ENCODE assay signal across 19 cellular contexts in the genomic region with DNA sequence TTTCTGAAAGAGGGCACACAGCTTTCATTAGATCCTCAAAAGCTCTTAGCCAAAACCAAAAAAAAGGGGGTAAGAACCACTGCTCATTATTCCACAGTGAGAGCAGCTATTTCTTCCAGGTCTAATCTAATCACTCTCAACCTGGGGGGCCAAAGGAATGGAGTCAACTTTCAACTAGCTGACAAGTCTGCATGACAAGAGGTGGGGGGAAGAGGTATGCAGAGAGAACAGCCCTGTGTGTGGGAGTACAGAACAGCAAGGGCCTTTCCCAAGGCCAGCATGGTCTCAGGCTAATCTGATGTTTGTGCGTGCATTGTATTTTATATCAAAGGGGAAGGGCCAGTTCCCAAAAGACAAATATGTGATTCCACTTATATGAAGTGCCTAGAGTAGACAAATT. TPM values are rescaled to one million over a fixed set of nuclear protein-coding genes. Genes with fewer than 3 reads are reported as not detected.
DNase-seq lines count a peak whose midpoint lies in the region; ATAC-seq, FAIRE-seq and TF ChIP-seq lines count a peak whose summit lies in the region.
"Had no signal": no experiment of that assay in that cellular context is flagged by ENCODE, and none has a peak within 500 bp of the region (broad histone marks: within the 10 kb centered on the region; RNA-seq: fewer than 3 reads in every experiment).

No MANE protein-coding gene starts in this region.

- H3K56ac ChIP-seq in H1 (replicated peaks; ENCODE audit: insufficient read length, low read depth, low read length) = no peak overlapping the region

- H4K91ac ChIP-seq in H1 (replicated peaks; ENCODE audit: insufficient read length, low read length) = no peak overlapping the region

- TF ChIP-seq EP300 in H1 (IDR thresholded peaks at IDR 0.05; ENCODE audit: borderline replicate concordance in 1 of 2, low read depth in 2 of 2, low read length in 2 of 2) = peak in 1 of 2 experiments; percentile 65; a peak in 1 of 3 replicates

- H4K5ac ChIP-seq in H1 (ENCODE audit: insufficient read length, low read depth, low read length) = no peak overlapping the region

- H3K4me1 Mint-ChIP-seq in memory B cell (peaks cover 8% of the 10 kb centered on the region), MCF 10A (ENCODE audit: insufficient read depth, unreplicated experiment) (no peaks in the 10 kb centered on the region)
- H3K4me1 Mint-ChIP-seq in activated CD8-positive, alpha-beta memory T cell treated with anti-CD3 and anti-CD28 coated beads, Interleukin-2, amount 10 ng/mL, durations not matched to agents 7 days and 5 days = no peaks in the 10 kb centered on the region
- H3K4me1 Mint-ChIP-seq: CD4-positive, CD25-positive, alpha-beta regulatory T cell had no signal

- no peak for TF ChIP-seq POLR2A in H1 (IDR thresholded peaks at IDR 0.05; ENCODE audit: control extremely low read depth in 1 of 2, low read depth in 2 of 2, low read length in 2 of 2)

- no peak overlapping the region for H2AFZ ChIP-seq in H1 (ENCODE audit: low read length)

- H3K23me2 ChIP-seq in H1 (ENCODE audit: low read depth, low read length) = no peaks in the 10 kb centered on the region

- H3K4me3 ChIP-seq in H1 (ENCODE audit: extremely low read depth in 1 of 4, insufficient read depth in 2 of 4, low read depth in 3 of 4, low read length in 4 of 4) = no peak overlapping the region
- H3K4me3 ChIP-seq: MG63 had no signal

- WGBS in H1 (ENCODE audit: extremely low coverage in 1 of 2, insufficient coverage in 1 of 2, insufficient read length in 1 of 2, insufficient replicate concordance in 2 of 2, low coverage in 1 of 2, low lambda C conversion rate in 2 of 2, missing lambda C conversion rate in 1 of 2), 2 experiments = 80% methylated on average over 1 of the region's 1 CpG; no CpG with 5 or more reads in 1 of the 2 experiments

- H4K8ac ChIP-seq in H1 (ENCODE audit: extremely low read depth, insufficient read depth, low read length) = no peak overlapping the region

- H3K9me3 Mint-ChIP-seq in memory B cell = no peaks in the 10 kb centered on the region
- no peaks in the 10 kb centered on the region for H3K9me3 Mint-ChIP-seq in activated CD8-positive, alpha-beta memory T cell treated with anti-CD3 and anti-CD28 coated beads, Interleukin-2, amount 10 ng/mL, durations not matched to agents 7 days and 5 days (ENCODE audit: low read depth)
- no peaks in the 10 kb centered on the region for H3K9me3 Mint-ChIP-seq in MCF 10A (ENCODE audit: unreplicated experiment)
- H3K9me3 Mint-ChIP-seq: CD4-positive, CD25-positive, alpha-beta regulatory T cell had no signal

- H3K27me3 ChIP-seq in H1 (replicated peaks in 1 of 4; ENCODE audit: control insufficient read depth in 3 of 4, extremely low read depth in 1 of 4, insufficient read depth in 3 of 4, low read length in 3 of 4) = no peaks in the 10 kb centered on the region
- H3K27me3 ChIP-seq: MG63 had no signal

- no peak overlapping the region for H3K18ac ChIP-seq in H1 (ENCODE audit: extremely low read depth, low read length)

- no peak for TF ChIP-seq CTCF in H1 (IDR thresholded peaks at IDR 0.05; ENCODE audit: control extremely low read depth in 1 of 3, insufficient read depth in 1 of 3, low read depth in 1 of 3, low read length in 3 of 3)
- TF ChIP-seq CTCF in MCF 10A (IDR thresholded peaks at IDR 0.05; ENCODE audit: unreplicated experiment) = no peak

- H2AK5ac ChIP-seq in H1 (ENCODE audit: low read depth, low read length) = no peak overlapping the region

- no peak for TF ChIP-seq RAD21 in H1 (IDR thresholded peaks at IDR 0.05 in 1 of 2, conservative IDR thresholded peaks at IDR 0.05 in 1 of 2; ENCODE audit: low read depth in 2 of 2, low read length in 2 of 2)

- ATAC-seq in HG02885 (IDR thresholded peaks at IDR 0.05; ENCODE audit: poor library complexity, unreplicated experiment) = peak; percentile 50
- ATAC-seq in memory B cell (ENCODE audit: low read depth) = no peak
- ATAC-seq in activated CD8-positive, alpha-beta memory T cell treated with anti-CD3 and anti-CD28 coated beads, Interleukin-2, amount 10 ng/mL, durations not matched to agents 7 days and 5 days = no peak

- peak overlapping the region; percentile 29 for H3K27ac Mint-ChIP-seq in memory B cell
- no peak overlapping the region for H3K27ac Mint-ChIP-seq in activated CD8-positive, alpha-beta memory T cell treated with anti-CD3 and anti-CD28 coated beads, Interleukin-2, amount 10 ng/mL, durations not matched to agents 7 days and 5 days
- no peak overlapping the region for H3K27ac Mint-ChIP-seq in MCF 10A (ENCODE audit: low read depth, unreplicated experiment)
- H3K27ac Mint-ChIP-seq: B cell; CD4-positive, CD25-positive, alpha-beta regulatory T cell had no signal

- H4K20me1 ChIP-seq in H1 (replicated peaks in 1 of 2; ENCODE audit: control insufficient read depth in 1 of 2, insufficient read depth in 2 of 2, low read length in 2 of 2) = no peaks in the 10 kb centered on the region

- peaks cover 0 to 18% (median 6%) of the 10 kb centered on the region in 4 experiments for H3K4me1 ChIP-seq in H1 (replicated peaks in 1 of 4; ENCODE audit: control insufficient read depth in 3 of 4, insufficient read depth in 4 of 4, low read length in 3 of 4)
- H3K4me1 ChIP-seq: Caco-2 had no signal

- no peak overlapping the region for H3K14ac ChIP-seq in H1 (ENCODE audit: insufficient read length)

- H2BK120ac ChIP-seq in H1 (replicated peaks; ENCODE audit: low read depth, low read length) = no peak overlapping the region

- BruUV-seq in MCF 10A (replicated peaks; lab: Mats Ljungman, UMichigan) = no TSS peak

- H2BK20ac ChIP-seq in H1 (ENCODE audit: low read length) = peak overlapping the region; percentile 26; the same call in 1 of the 2 replicates

- H3K27me3 Mint-ChIP-seq in memory B cell = no peaks in the 10 kb centered on the region
- peaks cover 7% of the 10 kb centered on the region for H3K27me3 Mint-ChIP-seq in activated CD8-positive, alpha-beta memory T cell treated with anti-CD3 and anti-CD28 coated beads, Interleukin-2, amount 10 ng/mL, durations not matched to agents 7 days and 5 days
- H3K27me3 Mint-ChIP-seq in MCF 10A (ENCODE audit: insufficient read depth, unreplicated experiment) = peaks cover 53% of the 10 kb centered on the region
- H3K27me3 Mint-ChIP-seq: B cell had no signal

- no peak overlapping the region for H3K9ac ChIP-seq in H1 (replicated peaks in 1 of 4; ENCODE audit: extremely low read depth in 1 of 4, low read depth in 3 of 4, low read length in 3 of 4)

- no peaks in the 10 kb centered on the region for H3K79me2 ChIP-seq in H1 (ENCODE audit: control insufficient read depth in 1 of 2, insufficient read depth in 2 of 2, low read length in 2 of 2)

- H2BK5ac ChIP-seq in H1 (ENCODE audit: low read depth, low read length) = no peak overlapping the region

- H3K36me3 ChIP-seq in H1 (ENCODE audit: control insufficient read depth in 2 of 4, insufficient read depth in 4 of 4, low read length in 3 of 4) = no peaks in the 10 kb centered on the region; a peak in 1 of 8 replicates
- H3K36me3 ChIP-seq: MG63 had no signal

- no peaks in the 10 kb centered on the region for H3K9me3 ChIP-seq in H1 (ENCODE audit: insufficient read depth in 2 of 2, low read depth in 1 of 2, low read length in 1 of 2)
- H3K9me3 ChIP-seq: Caco-2, MG63 had no signal

- H3K79me1 ChIP-seq in H1 (ENCODE audit: low read depth, low read length) = no peaks in the 10 kb centered on the region

- CTCF ChIA-PET in H1 (lab: Charles Lee; ENCODE audit: partially characterized antibody) = interaction anchor here (0.7 to 1.8 kb wide), 4 partner anchors 10 to 331 kb away, joined by 3 to 9 read pairs (median 4); no protein-coding TSS in a partner anchor
- CTCF ChIA-PET in activated CD8-positive, alpha-beta memory T cell treated with anti-CD3 and anti-CD28 coated beads, Interleukin-2, amount 10 ng/mL, durations not matched to agents 7 days and 5 days (lab: Charles Lee) = no interaction called here
- CTCF ChIA-PET in MCF 10A (lab: Yijun Ruan, JAX) = no interaction called here

- POLR2A ChIA-PET in H1 (lab: Charles Lee; ENCODE audit: partially characterized antibody) = interaction anchor here (1.2 kb wide), 1 partner anchor 45 kb away, joined by 3 read pairs; no protein-coding TSS in a partner anchor
- POLR2A ChIA-PET in MCF 10A (lab: Yijun Ruan, JAX) = no interaction called here

- no peak overlapping the region for H3K4ac ChIP-seq in H1 (replicated peaks; ENCODE audit: insufficient read length, low read depth, low read length)

- H3K23ac ChIP-seq in H1 (ENCODE audit: insufficient read length) = no peak overlapping the region

- no peak overlapping the region for H2BK15ac ChIP-seq in H1 (ENCODE audit: low read length)

- H2BK12ac ChIP-seq in H1 (ENCODE audit: low read depth, low read length) = no peak overlapping the region

- no peak overlapping the region for H3K27ac ChIP-seq in H1 (ENCODE audit: low read depth, low read length)

- peak; percentile 42 for FAIRE-seq in H1 (lab: Jason Lieb, UNC)
- FAIRE-seq: GM19239 had no signal

- H3K4me3 Mint-ChIP-seq in memory B cell (no peak overlapping the region), MCF 10A (ENCODE audit: unreplicated experiment) (no peak overlapping the region)
- H3K4me3 Mint-ChIP-seq in activated CD8-positive, alpha-beta memory T cell treated with anti-CD3 and anti-CD28 coated beads, Interleukin-2, amount 10 ng/mL, durations not matched to agents 7 days and 5 days = no peak overlapping the region
- H3K4me3 Mint-ChIP-seq: B cell; CD4-positive, CD25-positive, alpha-beta regulatory T cell had no signal

- H3K4me2 ChIP-seq in H1 (ENCODE audit: insufficient read depth in 1 of 2, low read depth in 2 of 2, low read length in 2 of 2) = peak overlapping the region; percentile 11 to 17; a peak in 2 of 4 replicates

- DNase-seq in H1 (ENCODE audit: low read depth in 1 of 2, low spot score in 2 of 2) (no peak), memory B cell (ENCODE audit: low spot score in 2 of 2) (no peak), Ammon's horn (ENCODE audit: low spot score) (no peak), NCI-H526 treated with DMSO at 0.1 percent for 48 hours (lab: John Stamatoyannopoulos, UW) (no peak), MCF 10A (ENCODE audit: unreplicated experiment) (no peak)
- DNase-seq in activated CD8-positive, alpha-beta memory T cell treated with anti-CD3 and anti-CD28 coated beads, Interleukin-2, amount 10 ng/mL, durations not matched to agents 7 days and 5 days = no peak
- DNase-seq: Caco-2; CD4-positive, CD25-positive, alpha-beta regulatory T cell; DMS153; MG63; NCI-H1105 treated with DMSO at 0.1 percent for 48 hours; NCI-H187; NCI-H446; NCI-H748 treated with DMSO at 0.1 percent for 48 hours; RPMI8226; SIG-M5 had no signal

- intact Hi-C loops in MCF 10A (cut with micrococcal nuclease) = no loop called here

- no peaks in the 10 kb centered on the region for H3K36me3 Mint-ChIP-seq in memory B cell
- no peaks in the 10 kb centered on the region for H3K36me3 Mint-ChIP-seq in activated CD8-positive, alpha-beta memory T cell treated with anti-CD3 and anti-CD28 coated beads, Interleukin-2, amount 10 ng/mL, durations not matched to agents 7 days and 5 days
- H3K36me3 Mint-ChIP-seq in MCF 10A (ENCODE audit: insufficient read depth, unreplicated experiment) = no peaks in the 10 kb centered on the region
- H3K36me3 Mint-ChIP-seq: CD4-positive, CD25-positive, alpha-beta regulatory T cell had no signal

RNA-seq across cellular contexts. Expression of a gene that starts 36.9 kb away (rescaled TPM):
- 6.1 and 7.7 TPM in 2 replicates for total RNA-seq in H1 (2021; fragmentation: NEBNext Ultra II Directional; extraction: Animal tissue kit (Norgen Biotek cat#: 25700))
- 2.2 and 4.7 TPM in 2 replicates for polyA plus RNA-seq in H1 (2011; rRNA removed)
- 2.8 TPM for polyA plus RNA-seq in H1 (2011; cell fraction: cytosol; rRNA removed)
- 2.0 TPM for polyA plus RNA-seq in H1 (2011; cell fraction: nucleus; rRNA removed)
- 4.3 to 5.1 TPM (median 4.6 TPM) in 4 replicates for polyA plus RNA-seq in H1 (2012, experiment 1 of 2)
- 0.83 TPM for polyA plus RNA-seq in H1 (2012, experiment 2 of 2)
- polyA plus RNA-seq in H1 (2013, experiment 1 of 2) = 3.8 TPM
- 3.8 TPM for polyA plus RNA-seq in H1 (2013, experiment 2 of 2)
- 6.0 and 10.8 TPM in 2 replicates for polyA minus RNA-seq in H1 (2011; rRNA and poly(A)+ RNA removed)
- 2.8 TPM for polyA minus RNA-seq in H1 (2011; cell fraction: cytosol; rRNA and poly(A)+ RNA removed)
- polyA minus RNA-seq in H1 (2011; cell fraction: nucleus; rRNA and poly(A)+ RNA removed) = 19.7 TPM
- total RNA-seq in activated CD8-positive, alpha-beta memory T cell treated with anti-CD3 and anti-CD28 coated beads, Interleukin-2, amount 10 ng/mL, durations not matched to agents 7 days and 5 days = 10 to 100 TPM in 1 of 2 experiments, under 1 TPM in 1; 0.85 to 23.2 TPM
- total RNA-seq in MCF 10A (2022) = 0.16 TPM in 1 of 2 replicates, not detected in the other
